In genomic region chr12:54259194-54260011, GRCh38 we compare ENCODE assay signal across 8 cellular contexts. TPM values are rescaled to one million over a fixed set of nuclear protein-coding genes. Genes with fewer than 3 reads are reported as not detected.
DNase-seq lines count a peak whose midpoint lies in the region; TF ChIP-seq lines count a peak whose summit lies in the region.

No MANE protein-coding gene starts in this region.

- H3K4me3 ChIP-seq in brain microvascular endothelial cell (ENCODE audit: low read depth, low read length) (peak overlapping the region; percentile 47), rectal smooth muscle tissue (ENCODE audit: low read length) (peak overlapping the region; percentile 61)

- H3K27ac ChIP-seq in brain microvascular endothelial cell (peak overlapping the region; percentile 86), rectal smooth muscle tissue (ENCODE audit: low read depth, low read length) (peak overlapping the region; percentile 53)

- no peak overlapping the region for H3K9ac ChIP-seq in rectal smooth muscle tissue (ENCODE audit: low read length)

- DNase-seq in DMS 273 (lab: John Stamatoyannopoulos, UW; ENCODE audit: unreplicated experiment) = peak; percentile 96
- DNase-seq in H4 (ENCODE audit: low spot score) = peak; percentile 92
- peak; percentile 98 for DNase-seq in NCI-H1092 treated with DMSO at 0.1 percent for 48 hours (lab: John Stamatoyannopoulos, UW)
- DNase-seq in T follicular helper cell (ENCODE audit: low read depth) = peak; percentile 14
- peak; percentile 76 for DNase-seq in brain microvascular endothelial cell
- DNase-seq in iPS DF 19.7 (ENCODE audit: low read depth, low spot score) = peak; percentile 89
- no peak for DNase-seq in SIG-M5 (lab: John Stamatoyannopoulos, UW)

- peaks cover 17% of the 10 kb centered on the region for H3K4me1 ChIP-seq in rectal smooth muscle tissue (ENCODE audit: control insufficient read depth, insufficient read depth, low read length)

- H3K27me3 ChIP-seq in brain microvascular endothelial cell (replicated peaks) (no peaks in the 10 kb centered on the region), rectal smooth muscle tissue (ENCODE audit: control insufficient read depth, insufficient read depth, low read length) (no peaks in the 10 kb centered on the region)

- in situ Hi-C loops in brain microvascular endothelial cell (cut with HindIII; ENCODE audit: low pct_ligation_motif_present, low sequenced_read_pairs) = no loop called here

- peaks cover 9% of the 10 kb centered on the region for H3K36me3 ChIP-seq in brain microvascular endothelial cell (replicated peaks)
- peaks cover 2% of the 10 kb centered on the region for H3K36me3 ChIP-seq in rectal smooth muscle tissue (ENCODE audit: control insufficient read depth, insufficient read depth, low read length)

- no peak for TF ChIP-seq CTCF in brain microvascular endothelial cell (IDR thresholded peaks at IDR 0.05; ENCODE audit: low read depth, low read length, missing control alignments)

RNA-seq across cellular contexts. Expression of gene CBX5, which starts 20.5 kb away (rescaled TPM):
- 32.1 and 45.4 TPM in 2 replicates for total RNA-seq in H4 (2014; rRNA removed; shearing (Covaris generic))

RNA-seq across cellular contexts. Expression of gene HNRNPA1, which starts 21.1 kb away (rescaled TPM):
- 443 and 634 TPM in 2 replicates for total RNA-seq in H4 (2014; rRNA removed; shearing (Covaris generic))

RNA-seq across cellular contexts. Expression of gene NFE2, which starts 41.4 kb away (rescaled TPM):
- 0.89 and 1.2 TPM in 2 replicates for total RNA-seq in H4 (2014; rRNA removed; shearing (Covaris generic))
